1 cellular context compared by ENCODE assay signal in the genomic region with DNA sequence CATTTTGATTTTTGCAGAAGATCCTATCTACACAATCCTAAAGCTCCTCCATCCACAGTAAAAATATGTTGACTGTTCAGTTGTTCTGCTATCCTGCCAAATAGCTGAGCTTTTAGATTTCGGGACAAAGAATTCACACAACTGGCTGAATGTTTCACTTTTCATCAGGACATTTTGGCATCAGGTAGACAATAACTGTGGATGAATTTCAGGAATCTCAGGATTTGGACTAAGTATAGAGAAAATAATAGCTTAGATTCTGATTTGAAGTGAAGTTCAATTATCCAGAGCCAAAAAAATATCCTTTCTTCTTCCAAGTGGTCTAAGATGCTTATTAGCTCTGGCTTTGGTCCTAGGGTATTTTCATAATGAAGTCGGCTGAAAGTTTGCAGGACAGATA.
TF ChIP-seq lines count a peak whose summit lies in the region.

No MANE protein-coding gene starts in this region.

TF ChIP-seq in GM23338, 12 proteins besides CTCF, POLR2A, EP300 and RAD21 (continued from another document):
- TF ChIP-seq, protein P1, sequence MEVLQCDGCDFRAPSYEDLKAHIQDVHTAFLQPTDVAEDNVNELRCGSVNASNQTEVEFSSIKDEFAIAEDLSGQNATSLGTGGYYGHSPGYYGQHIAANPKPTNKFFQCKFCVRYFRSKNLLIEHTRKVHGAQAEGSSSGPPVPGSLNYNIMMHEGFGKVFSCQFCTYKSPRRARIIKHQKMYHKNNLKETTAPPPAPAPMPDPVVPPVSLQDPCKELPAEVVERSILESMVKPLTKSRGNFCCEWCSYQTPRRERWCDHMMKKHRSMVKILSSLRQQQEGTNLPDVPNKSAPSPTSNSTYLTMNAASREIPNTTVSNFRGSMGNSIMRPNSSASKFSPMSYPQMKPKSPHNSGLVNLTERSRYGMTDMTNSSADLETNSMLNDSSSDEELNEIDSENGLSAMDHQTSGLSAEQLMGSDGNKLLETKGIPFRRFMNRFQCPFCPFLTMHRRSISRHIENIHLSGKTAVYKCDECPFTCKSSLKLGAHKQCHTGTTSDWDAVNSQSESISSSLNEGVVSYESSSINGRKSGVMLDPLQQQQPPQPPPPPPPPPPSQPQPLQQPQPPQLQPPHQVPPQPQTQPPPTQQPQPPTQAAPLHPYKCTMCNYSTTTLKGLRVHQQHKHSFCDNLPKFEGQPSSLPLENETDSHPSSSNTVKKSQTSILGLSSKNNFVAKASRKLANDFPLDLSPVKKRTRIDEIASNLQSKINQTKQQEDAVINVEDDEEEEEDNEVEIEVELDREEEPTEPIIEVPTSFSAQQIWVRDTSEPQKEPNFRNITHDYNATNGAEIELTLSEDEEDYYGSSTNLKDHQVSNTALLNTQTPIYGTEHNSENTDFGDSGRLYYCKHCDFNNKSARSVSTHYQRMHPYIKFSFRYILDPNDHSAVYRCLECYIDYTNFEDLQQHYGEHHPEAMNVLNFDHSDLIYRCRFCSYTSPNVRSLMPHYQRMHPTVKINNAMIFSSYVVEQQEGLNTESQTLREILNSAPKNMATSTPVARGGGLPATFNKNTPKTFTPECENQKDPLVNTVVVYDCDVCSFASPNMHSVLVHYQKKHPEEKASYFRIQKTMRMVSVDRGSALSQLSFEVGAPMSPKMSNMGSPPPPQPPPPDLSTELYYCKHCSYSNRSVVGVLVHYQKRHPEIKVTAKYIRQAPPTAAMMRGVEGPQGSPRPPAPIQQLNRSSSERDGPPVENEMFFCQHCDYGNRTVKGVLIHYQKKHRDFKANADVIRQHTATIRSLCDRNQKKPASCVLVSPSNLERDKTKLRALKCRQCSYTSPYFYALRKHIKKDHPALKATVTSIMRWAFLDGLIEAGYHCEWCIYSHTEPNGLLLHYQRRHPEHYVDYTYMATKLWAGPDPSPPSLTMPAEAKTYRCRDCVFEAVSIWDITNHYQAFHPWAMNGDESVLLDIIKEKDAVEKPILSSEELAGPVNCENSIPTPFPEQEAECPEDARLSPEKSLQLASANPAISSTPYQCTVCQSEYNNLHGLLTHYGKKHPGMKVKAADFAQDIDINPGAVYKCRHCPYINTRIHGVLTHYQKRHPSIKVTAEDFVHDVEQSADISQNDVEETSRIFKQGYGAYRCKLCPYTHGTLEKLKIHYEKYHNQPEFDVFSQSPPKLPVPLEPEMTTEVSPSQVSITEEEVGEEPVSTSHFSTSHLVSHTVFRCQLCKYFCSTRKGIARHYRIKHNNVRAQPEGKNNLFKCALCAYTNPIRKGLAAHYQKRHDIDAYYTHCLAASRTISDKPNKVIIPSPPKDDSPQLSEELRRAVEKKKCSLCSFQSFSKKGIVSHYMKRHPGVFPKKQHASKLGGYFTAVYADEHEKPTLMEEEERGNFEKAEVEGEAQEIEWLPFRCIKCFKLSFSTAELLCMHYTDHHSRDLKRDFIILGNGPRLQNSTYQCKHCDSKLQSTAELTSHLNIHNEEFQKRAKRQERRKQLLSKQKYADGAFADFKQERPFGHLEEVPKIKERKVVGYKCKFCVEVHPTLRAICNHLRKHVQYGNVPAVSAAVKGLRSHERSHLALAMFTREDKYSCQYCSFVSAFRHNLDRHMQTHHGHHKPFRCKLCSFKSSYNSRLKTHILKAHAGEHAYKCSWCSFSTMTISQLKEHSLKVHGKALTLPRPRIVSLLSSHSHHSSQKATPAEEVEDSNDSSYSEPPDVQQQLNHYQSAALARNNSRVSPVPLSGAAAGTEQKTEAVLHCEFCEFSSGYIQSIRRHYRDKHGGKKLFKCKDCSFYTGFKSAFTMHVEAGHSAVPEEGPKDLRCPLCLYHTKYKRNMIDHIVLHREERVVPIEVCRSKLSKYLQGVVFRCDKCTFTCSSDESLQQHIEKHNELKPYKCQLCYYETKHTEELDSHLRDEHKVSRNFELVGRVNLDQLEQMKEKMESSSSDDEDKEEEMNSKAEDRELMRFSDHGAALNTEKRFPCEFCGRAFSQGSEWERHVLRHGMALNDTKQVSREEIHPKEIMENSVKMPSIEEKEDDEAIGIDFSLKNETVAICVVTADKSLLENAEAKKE (CRISPR knock-in tag; IDR thresholded peaks at IDR 0.05) = no peak
